Comparison of ENCODE assay signal across 8 cellular contexts in the genomic region with DNA sequence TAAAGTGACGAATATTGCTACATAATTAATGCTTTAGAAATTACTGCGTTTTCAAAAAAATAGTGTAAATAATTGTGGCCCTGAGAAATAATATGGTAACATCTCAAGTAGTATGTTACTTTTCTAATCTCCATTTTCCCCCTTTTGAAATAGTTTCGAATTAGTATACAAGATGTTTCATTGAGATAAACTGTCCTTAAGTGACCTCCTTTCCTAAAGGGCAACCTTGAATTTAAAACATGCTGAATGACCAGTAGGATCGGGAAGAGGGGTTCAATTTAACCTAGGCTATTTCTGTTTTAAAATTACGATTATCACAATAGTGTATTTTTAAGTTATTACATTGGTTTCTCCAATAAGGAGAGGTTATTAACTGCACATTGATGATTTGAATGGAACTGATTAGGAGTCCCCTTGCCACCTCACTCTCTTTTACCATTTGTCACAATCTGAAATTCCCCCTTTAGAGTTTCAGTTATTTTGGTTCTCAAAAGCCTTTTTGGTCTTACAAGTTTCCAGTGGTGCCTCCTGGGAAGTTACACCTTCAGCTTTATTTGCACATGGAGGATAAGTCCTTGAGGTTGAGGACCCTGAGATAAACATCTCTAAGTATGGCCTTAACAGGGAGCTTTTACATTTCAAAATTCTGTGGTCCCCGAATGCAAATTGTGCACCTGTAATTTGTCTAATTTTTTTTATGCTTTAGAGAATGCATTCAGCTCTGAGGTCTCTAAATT. TPM values are rescaled to one million over a fixed set of nuclear protein-coding genes. Genes with fewer than 3 reads are reported as not detected.
DNase-seq lines count a peak whose midpoint lies in the region; ATAC-seq, FAIRE-seq and TF ChIP-seq lines count a peak whose summit lies in the region.

No MANE protein-coding gene starts in this region.

- TF ChIP-seq CTCF in cardiac muscle cell (IDR thresholded peaks at IDR 0.05; ENCODE audit: low read depth, low read length): no peak
- no peak for TF ChIP-seq CTCF in kidney (IDR thresholded peaks at IDR 0.05; ENCODE audit: borderline replicate concordance, extremely low read depth, insufficient read depth)
- TF ChIP-seq CTCF in tibial artery (IDR thresholded peaks at IDR 0.05): no peak

- peak overlapping the region; percentile 77 for H3K4me3 ChIP-seq in cardiac muscle cell
- peak overlapping the region; percentile 8 to 40 for H3K4me3 ChIP-seq in kidney (ENCODE audit: low read length in 2 of 2)
- H3K4me3 ChIP-seq in tibial artery: peak overlapping the region; percentile 97 to 99

- no peak for ATAC-seq in left cardiac atrium
- no peak for ATAC-seq in activated naive CD4-positive, alpha-beta T cell treated with anti-CD3 and anti-CD28 coated beads, Interleukin-2, amount 50 U/mL, for 72 hours

- H3K27me3 ChIP-seq in cardiac muscle cell (no peaks in the 10 kb centered on the region), tibial artery (no peaks in the 10 kb centered on the region)

- in situ Hi-C loops in ACHN (cut with HindIII; ENCODE audit: low pct_ligation_motif_present, low pct_unique_long_range_greater_than_20kb, low sequenced_read_pairs): no loop called here

- no peak overlapping the region for H3K9ac ChIP-seq in kidney (ENCODE audit: low read length in 2 of 2)

- FAIRE-seq in kidney (lab: Jason Lieb, UNC): no peak

- H3K9me3 Mint-ChIP-seq in activated naive CD4-positive, alpha-beta T cell treated with anti-CD3 and anti-CD28 coated beads, Interleukin-2, amount 50 U/mL, for 72 hours: no peaks in the 10 kb centered on the region

- H3K27ac ChIP-seq in cardiac muscle cell (peak overlapping the region; percentile 99), kidney (ENCODE audit: low read depth in 2 of 2, low read length in 2 of 2) (peak overlapping the region in 1 of 2 donors; percentile 4), tibial artery (peak overlapping the region; percentile 99)

- H3K27ac Mint-ChIP-seq in activated naive CD4-positive, alpha-beta T cell treated with anti-CD3 and anti-CD28 coated beads, Interleukin-2, amount 50 U/mL, for 72 hours: peak overlapping the region; percentile 59 to 95

- H3K9me3 ChIP-seq in cardiac muscle cell (ENCODE audit: low read depth) (no peaks in the 10 kb centered on the region), kidney (ENCODE audit: control insufficient read depth in 1 of 2, low read length in 2 of 2) (no peaks in the 10 kb centered on the region), tibial artery (no peaks in the 10 kb centered on the region)

- H3K4me1 ChIP-seq in cardiac muscle cell (ENCODE audit: low read depth): peaks cover 48% of the 10 kb centered on the region
- peaks cover 14 to 17% of the 10 kb centered on the region in 2 donors for H3K4me1 ChIP-seq in kidney (ENCODE audit: control insufficient read depth in 1 of 2, insufficient read depth in 1 of 2, low read depth in 1 of 2, low read length in 2 of 2)
- peaks cover 0 to 71% (median 55%) of the 10 kb centered on the region in 4 donors for H3K4me1 ChIP-seq in tibial artery

- DNase-seq in cardiac muscle cell (ENCODE audit: low read depth in 1 of 2, low spot score in 1 of 2) (no peak), left cardiac atrium (no peak), kidney (no peak), tibial artery (no peak), C1 segment of cervical spinal cord (lab: John Stamatoyannopoulos, UW) (no peak), ACHN (no peak), AG08395 (ENCODE audit: low spot score) (no peak)
- DNase-seq in activated naive CD4-positive, alpha-beta T cell treated with anti-CD3 and anti-CD28 coated beads, Interleukin-2, amount 50 U/mL, for 72 hours (ENCODE audit: low spot score in 2 of 2): no peak

- H3K36me3 ChIP-seq in cardiac muscle cell: no peaks in the 10 kb centered on the region
- H3K36me3 ChIP-seq in kidney (ENCODE audit: control insufficient read depth in 1 of 2, insufficient read depth in 2 of 2, low read length in 2 of 2): no peaks in the 10 kb centered on the region
- peaks cover 0 to 4% (median 0%) of the 10 kb centered on the region in 3 donors for H3K36me3 ChIP-seq in tibial artery

- intact Hi-C loops in left cardiac atrium (cut with DNase I): no loop called here
- intact Hi-C loops in kidney (cut with DNase I): no loop called here
- intact Hi-C loops in tibial artery (cut with DNase I; ENCODE audit: low total_unique reads): no loop called here

- H3K36me3 Mint-ChIP-seq in activated naive CD4-positive, alpha-beta T cell treated with anti-CD3 and anti-CD28 coated beads, Interleukin-2, amount 50 U/mL, for 72 hours: peaks cover 48 to 62% of the 10 kb centered on the region in 2 donors

RNA-seq across cellular contexts. Expression of gene ACTR3, which starts 2.3 kb away (rescaled TPM):
- total RNA-seq in cardiac muscle cell (64.5 and 69.7 TPM in 2 replicates), left cardiac atrium (100 to 1,000 TPM; 132 to 184 TPM), kidney (265 TPM)
- polyA plus RNA-seq in cardiac muscle cell (125 and 126 TPM in 2 replicates), kidney (ENCODE audit: insufficient read depth, low read depth, low replicate concordance) (69.3 TPM)
- total RNA-seq in activated naive CD4-positive, alpha-beta T cell treated with anti-CD3 and anti-CD28 coated beads, Interleukin-2, amount 50 U/mL, for 72 hours: 100 to 1,000 TPM; 520 to 570 TPM

Comparison
In these comparisons a context has a peak if more than half of its experiments do, and no peak if none do; other contexts are left out.
1. H3K4me3 ChIP-seq: peak in every context shown above with its lines; median percentile 98 in tibial artery; 77 in cardiac muscle cell; 24 in kidney.